25 cellular contexts compared by ENCODE assay signal in genomic region chrX:133888941-133889340, GRCh38.
"Had no signal": no experiment of that assay in that cellular context is flagged by ENCODE, and none has a peak within 500 bp of the region (broad histone marks: within the 10 kb centered on the region; RNA-seq: fewer than 3 reads in every experiment).

No MANE protein-coding gene starts in this region.

- H3K27ac Mint-ChIP-seq: natural killer cell; stimulated activated naive CD8-positive, alpha-beta T cell treated with anti-CD3 and anti-CD28 coated beads, Interleukin-15, amount 100 ng/mL, for 72 hours had no signal

- H3K27me3 ChIP-seq: neutrophil, suprapubic skin, transverse colon, upper lobe of right lung, vagina had no signal

- H3K9ac ChIP-seq: parathyroid adenoma had no signal

- H3K4me2 ChIP-seq: smooth muscle cell had no signal

- DNase-seq: dermis blood vessel endothelial cell; effector memory CD4-positive, alpha-beta T cell; head of caudate nucleus; left ventricle myocardium superior; lower lobe of right lung; natural killer cell; psoas muscle; stimulated activated CD4-positive, alpha-beta T cell treated with anti-CD3 and anti-CD28 coated beads, Interleukin-12 subunit alpha, Interleukin-12 subunit beta, amount 100 ng/mL, for 4 hours; stimulated activated CD4-positive, alpha-beta T cell treated with anti-CD3 and anti-CD28 coated beads, Interleukin-1b, Interleukin-23, amount 100 ng/mL, for 48 hours; stimulated activated CD4-positive, alpha-beta T cell treated with anti-CD3 and anti-CD28 coated beads, Interleukin-4, amount 100 ng/mL, for 1 hour; stimulated activated CD8-positive, alpha-beta memory T cell treated with anti-CD3 and anti-CD28 coated beads, Interleukin-4, amount 100 ng/mL, for 48 hours; stimulated activated naive CD4-positive, alpha-beta T cell; stimulated activated naive CD8-positive, alpha-beta T cell treated with anti-CD3 and anti-CD28 coated beads, Interleukin-15, amount 100 ng/mL, for 72 hours; transverse colon; upper lobe of right lung had no signal

- H3K9me3 Mint-ChIP-seq: natural killer cell; stimulated activated naive CD8-positive, alpha-beta T cell treated with anti-CD3 and anti-CD28 coated beads, Interleukin-15, amount 100 ng/mL, for 72 hours had no signal

- H3K4me3 Mint-ChIP-seq: natural killer cell; stimulated activated naive CD8-positive, alpha-beta T cell treated with anti-CD3 and anti-CD28 coated beads, Interleukin-15, amount 100 ng/mL, for 72 hours had no signal

- H3K4me1 ChIP-seq: lower lobe of right lung, parathyroid adenoma, psoas muscle, suprapubic skin, transverse colon, upper lobe of right lung, vagina had no signal

- H3K36me3 Mint-ChIP-seq: natural killer cell had no signal

- H2AFZ ChIP-seq: parathyroid adenoma had no signal

- H3K79me2 ChIP-seq: parathyroid adenoma had no signal

- FAIRE-seq: endometrium, frontal cortex, keratinocyte had no signal

- ATAC-seq: left ventricle myocardium superior; lower lobe of right lung; natural killer cell; psoas muscle; sciatic nerve; stimulated activated naive CD8-positive, alpha-beta T cell treated with anti-CD3 and anti-CD28 coated beads, Interleukin-15, amount 100 ng/mL, for 72 hours; upper lobe of right lung had no signal

- H3K4me3 ChIP-seq: coronary artery, lower lobe of right lung, psoas muscle, smooth muscle cell, suprapubic skin, transverse colon, upper lobe of right lung, vagina had no signal

- H3K27me3 Mint-ChIP-seq: stimulated activated naive CD8-positive, alpha-beta T cell treated with anti-CD3 and anti-CD28 coated beads, Interleukin-15, amount 100 ng/mL, for 72 hours had no signal

- H3K4me1 Mint-ChIP-seq: natural killer cell; stimulated activated naive CD8-positive, alpha-beta T cell treated with anti-CD3 and anti-CD28 coated beads, Interleukin-15, amount 100 ng/mL, for 72 hours had no signal

- H3K27ac ChIP-seq: coronary artery, lower lobe of right lung, neutrophil, parathyroid adenoma, psoas muscle, suprapubic skin, transverse colon, upper lobe of right lung, vagina had no signal

- H3K36me3 ChIP-seq: lower lobe of right lung, neutrophil, suprapubic skin, transverse colon, upper lobe of right lung, vagina had no signal

- H3K9me3 ChIP-seq: lower lobe of right lung, neutrophil, suprapubic skin, transverse colon, upper lobe of right lung, vagina had no signal
